Comparison of ENCODE assay signal across 8 cellular contexts in the genomic region with DNA sequence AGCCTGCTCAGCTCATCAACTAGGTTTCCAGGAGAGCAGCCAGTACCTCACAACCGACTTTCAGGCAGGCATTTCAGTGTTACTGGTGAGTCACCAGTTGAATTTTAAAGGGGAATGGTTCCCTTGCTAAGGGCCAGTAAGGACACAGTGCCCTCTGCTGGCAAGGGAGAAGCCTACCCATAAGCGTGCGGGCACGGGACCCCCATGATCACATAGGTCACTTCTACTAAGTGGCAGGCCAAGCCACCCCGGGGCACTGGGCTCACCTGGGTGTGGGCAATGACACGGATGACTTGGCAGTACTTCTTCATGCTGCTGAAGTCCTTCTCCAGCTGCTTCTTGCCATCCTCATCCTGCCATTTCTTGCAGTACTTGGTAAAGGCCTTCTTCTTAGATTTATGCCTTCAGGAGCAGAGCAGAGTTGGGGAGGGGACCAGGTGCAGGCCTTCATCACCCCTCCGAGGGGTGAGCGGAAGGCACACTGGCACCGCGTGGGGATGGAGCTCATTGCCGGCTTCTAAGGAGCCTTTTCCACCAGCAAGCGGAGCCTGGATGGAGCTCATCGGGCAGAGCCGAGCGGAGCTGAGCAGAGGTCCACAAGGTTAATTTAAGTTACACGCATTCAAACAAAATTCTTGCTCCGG. TPM values are rescaled to one million over a fixed set of nuclear protein-coding genes. Genes with fewer than 3 reads are reported as not detected.
DNase-seq lines count a peak whose midpoint lies in the region; ATAC-seq and TF ChIP-seq lines count a peak whose summit lies in the region.

No MANE protein-coding gene starts in this region.

- peak; percentile 78 for TF ChIP-seq CTCF in CD8-positive, alpha-beta T cell (IDR thresholded peaks at IDR 0.05)
- peak; percentile 91 for TF ChIP-seq CTCF in fibroblast of villous mesenchyme (IDR thresholded peaks at IDR 0.05; ENCODE audit: insufficient read depth, low read depth, low read length)

- peak overlapping the region; percentile 86 for H3K27ac Mint-ChIP-seq in CD8-positive, alpha-beta T cell

- peak; percentile 44 for ATAC-seq in CD8-positive, alpha-beta T cell

- H3K36me3 Mint-ChIP-seq in CD8-positive, alpha-beta T cell = peaks cover 81% of the 10 kb centered on the region

- peaks cover 68% of the 10 kb centered on the region for H3K36me3 ChIP-seq in CD8-positive, alpha-beta T cell (ENCODE audit: insufficient read depth, low read length)
- peaks cover 76% of the 10 kb centered on the region for H3K36me3 ChIP-seq in HUES6 (ENCODE audit: control insufficient read depth, insufficient read depth, low read length)
- H3K36me3 ChIP-seq in subcutaneous abdominal adipose tissue (ENCODE audit: control insufficient read depth in 5 of 5, insufficient read depth in 5 of 5, low read length in 5 of 5) = peaks cover 6 to 68% (median 64%) of the 10 kb centered on the region in 5 donors

- CTCF ChIA-PET in CD8-positive, alpha-beta T cell (lab: Charles Lee) = interaction anchor here (0.5 to 12.1 kb wide), 31 partner anchors 9 to 628 kb away, joined by 3 to 386 read pairs (median 4); a partner anchor contains a TSS

- H3K4me3 ChIP-seq in CD8-positive, alpha-beta T cell (ENCODE audit: low read depth, low read length) = no peak overlapping the region
- H3K4me3 ChIP-seq in HUES6 (ENCODE audit: low read depth, low read length) (peak overlapping the region; percentile 80), fibroblast of villous mesenchyme (ENCODE audit: low read depth, low read length) (peak overlapping the region; percentile 93), subcutaneous abdominal adipose tissue (ENCODE audit: low read depth in 1 of 5, low read length in 5 of 5) (peak overlapping the region in 4 of 5 donors; percentile 27 to 53 (median 40))

- H3K9me3 ChIP-seq in CD8-positive, alpha-beta T cell (ENCODE audit: low read length) = no peaks in the 10 kb centered on the region
- H3K9me3 ChIP-seq in HUES6 (ENCODE audit: control insufficient read depth, insufficient read depth, low read depth, low read length) = no peaks in the 10 kb centered on the region
- H3K9me3 ChIP-seq in subcutaneous abdominal adipose tissue (ENCODE audit: control insufficient read depth in 5 of 5, low read length in 5 of 5) = no peaks in the 10 kb centered on the region

- peaks cover 48% of the 10 kb centered on the region for H3K4me1 ChIP-seq in CD8-positive, alpha-beta T cell (ENCODE audit: insufficient read depth, low read length)
- H3K4me1 ChIP-seq in HUES6 (ENCODE audit: control insufficient read depth, insufficient read depth, low read length) = peaks cover 17% of the 10 kb centered on the region
- H3K4me1 ChIP-seq in subcutaneous abdominal adipose tissue (ENCODE audit: control insufficient read depth in 5 of 5, insufficient read depth in 5 of 5, low read length in 5 of 5) = peaks cover 11 to 52% (median 39%) of the 10 kb centered on the region in 5 donors

- H3K9ac ChIP-seq in HUES6 (ENCODE audit: low read length) (peak overlapping the region; percentile 99), subcutaneous abdominal adipose tissue (ENCODE audit: low read length in 5 of 5) (peak overlapping the region in 1 of 5 donors; percentile 30)

- POLR2A ChIA-PET in CD8-positive, alpha-beta T cell (lab: Charles Lee) = interaction anchor here (0.6 to 7.0 kb wide), 8 partner anchors 10 to 212 kb away, joined by 3 to 160 read pairs (median 5); a partner anchor contains a TSS

- H3K9me3 Mint-ChIP-seq in CD8-positive, alpha-beta T cell = no peaks in the 10 kb centered on the region

- peak overlapping the region; percentile 96 for H3K4me3 Mint-ChIP-seq in CD8-positive, alpha-beta T cell

- intact Hi-C loops in CD8-positive, alpha-beta T cell (cut with DNase I, micrococcal nuclease) = loop anchor here (1.0 to 10.0 kb wide), 7 partner anchors 145 to 922 kb away; a partner anchor contains a TSS

- H3K4me1 Mint-ChIP-seq in CD8-positive, alpha-beta T cell (ENCODE audit: low read depth) = peaks cover 48% of the 10 kb centered on the region

- H3K27me3 Mint-ChIP-seq in CD8-positive, alpha-beta T cell (ENCODE audit: low read depth) = no peaks in the 10 kb centered on the region

- H3K27me3 ChIP-seq in CD8-positive, alpha-beta T cell (ENCODE audit: insufficient read depth, low read length) = no peaks in the 10 kb centered on the region
- H3K27me3 ChIP-seq in HUES6 (ENCODE audit: control insufficient read depth, insufficient read depth, low read length) (no peaks in the 10 kb centered on the region), subcutaneous abdominal adipose tissue (ENCODE audit: control insufficient read depth in 5 of 5, insufficient read depth in 4 of 5, low read length in 5 of 5) (no peaks in the 10 kb centered on the region)

- DNase-seq in CD8-positive, alpha-beta T cell = peak; percentile 58 to 83 (median 77)
- peak; percentile 34 for DNase-seq in SHP77 treated with DMSO at 0.1 percent for 48 hours (lab: John Stamatoyannopoulos, UW)
- DNase-seq in activated T-helper 9 cell treated with anti-CD3 and anti-CD28 coated beads, Interleukin-2, amount 50 U/mL, for 16 hours (ENCODE audit: low read depth) = peak; percentile 68
- DNase-seq in fibroblast of villous mesenchyme (ENCODE audit: low read depth) = peak; percentile 96
- DNase-seq in non-pigmented ciliary epithelial cell (ENCODE audit: low read depth) = peak; percentile 78
- no peak for DNase-seq in GM19238 (ENCODE audit: insufficient read length, low spot score)

- H3K27ac ChIP-seq in CD8-positive, alpha-beta T cell (ENCODE audit: low read depth, low read length) = peak overlapping the region; percentile 40
- no peak overlapping the region for H3K27ac ChIP-seq in HUES6 (ENCODE audit: low read depth, low read length)
- H3K27ac ChIP-seq in subcutaneous abdominal adipose tissue (ENCODE audit: low read depth, low read length) = peak overlapping the region; percentile 95

RNA-seq across cellular contexts. Expression of a gene that starts 2.9 kb away (rescaled TPM):
- 1,000 to 10,000 TPM; 3,777 to 3,874 TPM for total RNA-seq in CD8-positive, alpha-beta T cell
- total RNA-seq in fibroblast of villous mesenchyme = 1,795 and 1,805 TPM in 2 replicates

RNA-seq across cellular contexts. Expression of a gene that starts 33.2 kb away (rescaled TPM):
- 1 to 10 TPM; 1.9 to 2.6 TPM for total RNA-seq in CD8-positive, alpha-beta T cell
- total RNA-seq in fibroblast of villous mesenchyme = 8.6 and 12.2 TPM in 2 replicates
